31 cellular contexts compared by ENCODE assay signal in the genomic region with DNA sequence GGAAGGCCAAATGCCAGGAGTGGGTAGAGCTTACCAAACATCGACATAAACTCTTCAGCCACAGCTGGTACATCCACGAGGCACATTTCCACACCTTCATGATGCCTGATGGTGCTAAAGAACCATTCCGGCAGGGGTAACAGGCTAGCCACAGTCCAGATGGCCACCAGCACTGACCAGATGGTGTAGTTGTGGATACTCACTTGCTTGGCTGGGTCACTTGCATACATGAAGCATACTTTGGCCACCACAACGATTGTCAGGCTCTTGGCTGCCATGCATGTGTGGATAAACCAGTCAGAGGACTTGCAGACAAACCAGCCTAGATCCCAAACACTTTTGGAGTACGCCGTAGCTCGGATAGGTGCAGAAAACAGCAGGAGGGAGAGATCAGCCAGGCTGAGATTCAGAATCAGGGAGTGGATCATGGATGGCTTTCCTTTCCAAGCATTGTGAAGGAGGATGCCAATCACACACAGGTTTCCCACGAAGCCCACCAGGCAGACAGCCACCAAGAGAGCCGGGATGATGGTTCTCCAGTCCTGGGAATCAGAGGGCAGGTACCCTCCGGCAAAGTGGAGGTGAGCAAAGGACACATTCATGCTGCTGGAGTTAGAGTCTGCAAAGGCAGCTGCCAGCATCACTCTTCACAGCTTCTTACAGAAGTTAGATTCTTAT. TPM values are rescaled to one million over a fixed set of nuclear protein-coding genes. Genes with fewer than 3 reads are reported as not detected.
DNase-seq lines count a peak whose midpoint lies in the region; ATAC-seq, FAIRE-seq and TF ChIP-seq lines count a peak whose summit lies in the region.
"Had no signal": no experiment of that assay in that cellular context is flagged by ENCODE, and none has a peak within 500 bp of the region (broad histone marks: within the 10 kb centered on the region; RNA-seq: fewer than 3 reads in every experiment).

No MANE protein-coding gene starts in this region.

- no peaks in the 10 kb centered on the region for H3K27me3 Mint-ChIP-seq in GM23338 (ENCODE audit: insufficient read depth, low read depth, poor library complexity)
- H3K27me3 Mint-ChIP-seq: activated CD8-positive, alpha-beta T cell treated with anti-CD3 and anti-CD28 coated beads for 36 hours had no signal

- H3K36me3 Mint-ChIP-seq in GM23338 (ENCODE audit: low read depth): peaks cover 10% of the 10 kb centered on the region

- WGBS in K562 (ENCODE audit: insufficient coverage, low coverage, missing lambda C conversion rate): 38% methylated on average over 10 of the region's 10 CpGs
- 75% methylated on average over 10 of the region's 10 CpGs for WGBS in esophagus muscularis mucosa

- 0 out of 2 replicates have a peak overlapping the region, but pooled peaks have one; percentile 74 for H3K27ac Mint-ChIP-seq in GM23338
- H3K27ac Mint-ChIP-seq: activated CD8-positive, alpha-beta T cell treated with anti-CD3 and anti-CD28 coated beads for 36 hours; activated naive CD4-positive, alpha-beta T cell treated with anti-CD3 and anti-CD28 coated beads, Interleukin-2, amount 50 U/mL, for 72 hours; CD4-positive, CD25-positive, alpha-beta regulatory T cell; H9; T-cell had no signal

- TF ChIP-seq CTCF in AG10803 (conservative IDR thresholded peaks at IDR 0.05; ENCODE audit: low read length) (no peak), GM23338 (conservative IDR thresholded peaks at IDR 0.05; ENCODE audit: low read depth in 2 of 2) (no peak), K562 (IDR thresholded peaks at IDR 0.05 in 2 of 3, conservative IDR thresholded peaks at IDR 0.05 in 1 of 3; ENCODE audit: insufficient read depth in 2 of 3, low read depth in 1 of 3, low read length in 3 of 3) (no peak), mucosa of descending colon (IDR thresholded peaks at IDR 0.05) (no peak), esophagus muscularis mucosa (IDR thresholded peaks at IDR 0.05) (no peak)

- H3K4me2 ChIP-seq in GM23338 (peak overlapping the region; percentile 31), K562 (ENCODE audit: insufficient read depth, low read length) (no peak overlapping the region)
- H3K4me2 ChIP-seq: hepatocyte had no signal

- FAIRE-seq in K562 (lab: Jason Lieb, UNC): no peak
- FAIRE-seq: frontal cortex, G401.6, GM19239, TTC549 had no signal

- H3K9me3 Mint-ChIP-seq in GM23338: no peaks in the 10 kb centered on the region
- H3K9me3 Mint-ChIP-seq: activated CD8-positive, alpha-beta T cell treated with anti-CD3 and anti-CD28 coated beads for 36 hours; activated naive CD4-positive, alpha-beta T cell treated with anti-CD3 and anti-CD28 coated beads, Interleukin-2, amount 50 U/mL, for 72 hours; CD4-positive, CD25-positive, alpha-beta regulatory T cell; H9; T-cell had no signal

- TF ChIP-seq RAD21 in K562 (CRISPR knock-in tag; conservative IDR thresholded peaks at IDR 0.05 in 1 of 2, IDR thresholded peaks at IDR 0.05 in 1 of 2): no peak

- no peaks in the 10 kb centered on the region for H3K9me2 ChIP-seq in GM23338 (ENCODE audit: insufficient read depth)

- no TSS peak for BruUV-seq in K562 (replicated peaks; lab: Mats Ljungman, UMichigan)

- H2AFZ ChIP-seq in GM23338 (no peak overlapping the region), K562 (ENCODE audit: low read depth, low read length) (no peak overlapping the region)
- H2AFZ ChIP-seq: hepatocyte had no signal

- H3K4me3 ChIP-seq in AG10803 (ENCODE audit: low read length) (no peak overlapping the region), GM23338 (no peak overlapping the region), K562 (no peak overlapping the region), mucosa of descending colon (no peak overlapping the region), esophagus muscularis mucosa (no peak overlapping the region)
- H3K4me3 ChIP-seq: breast epithelium, coronary artery, hepatocyte, Peyer's patch, right lobe of liver had no signal

- ATAC-seq in GM23338 (peak; percentile 52), K562 (peak; percentile 43), mucosa of descending colon (peak; percentile 29)
- ATAC-seq: activated CD8-positive, alpha-beta T cell treated with anti-CD3 and anti-CD28 coated beads for 36 hours; esophagus mucosa; left cardiac atrium; T-cell had no signal

- POLR2A ChIA-PET in K562 (lab: Yijun Ruan, JAX): interaction anchor here (0.6 to 1.2 kb wide), 3 partner anchors 24 to 454 kb away, joined by 3 to 6 read pairs (median 4); no protein-coding TSS in a partner anchor

- no peaks in the 10 kb centered on the region for H3K9me3 ChIP-seq in K562 (replicated peaks; ENCODE audit: control insufficient read depth, insufficient read depth, low read depth, low read length)
- no peaks in the 10 kb centered on the region for H3K9me3 ChIP-seq in mucosa of descending colon
- no peaks in the 10 kb centered on the region for H3K9me3 ChIP-seq in esophagus muscularis mucosa
- H3K9me3 ChIP-seq: breast epithelium, Peyer's patch, right lobe of liver had no signal

- TF ChIP-seq EP300 in K562 (IDR thresholded peaks at IDR 0.05; ENCODE audit: low read length): no peak
- TF ChIP-seq EP300 in esophagus muscularis mucosa (IDR thresholded peaks at IDR 0.05): no peak

- H3K27me3 ChIP-seq in GM23338 (ENCODE audit: insufficient read depth) (no peaks in the 10 kb centered on the region), K562 (ENCODE audit: control insufficient read depth in 2 of 2, insufficient read depth in 2 of 2, low read length in 2 of 2) (no peaks in the 10 kb centered on the region; a peak in 1 of 5 replicates), esophagus muscularis mucosa (no peaks in the 10 kb centered on the region)
- H3K27me3 ChIP-seq: breast epithelium, hepatocyte, Peyer's patch, right lobe of liver had no signal

- H3K79me2 ChIP-seq in GM23338 (replicated peaks; ENCODE audit: insufficient read depth) (no peaks in the 10 kb centered on the region), K562 (ENCODE audit: control insufficient read depth, insufficient read depth, low read length) (no peaks in the 10 kb centered on the region)
- H3K79me2 ChIP-seq: hepatocyte had no signal

- no peaks in the 10 kb centered on the region for H3K9me1 ChIP-seq in K562 (ENCODE audit: control insufficient read depth, insufficient read depth, low read length)

- no peaks in the 10 kb centered on the region for H3F3A ChIP-seq in GM23338 (replicated peaks; ENCODE audit: low read depth)

- in situ Hi-C loops in K562 (cut with MboI): no loop called here

- H3K4me3 Mint-ChIP-seq in GM23338: no peak overlapping the region
- H3K4me3 Mint-ChIP-seq: activated CD8-positive, alpha-beta T cell treated with anti-CD3 and anti-CD28 coated beads for 36 hours; CD4-positive, CD25-positive, alpha-beta regulatory T cell; T-cell had no signal

- H3K4me1 Mint-ChIP-seq in GM23338: peaks cover 12% of the 10 kb centered on the region
- H3K4me1 Mint-ChIP-seq: T-cell had no signal

- H3K36me3 ChIP-seq in GM23338 (ENCODE audit: insufficient read depth): peaks cover 9% of the 10 kb centered on the region
- peaks cover 19% of the 10 kb centered on the region; the same call in 2 of the 3 replicates for H3K36me3 ChIP-seq in K562 (ENCODE audit: control insufficient read depth, insufficient read depth, low read length)
- peaks cover 4% of the 10 kb centered on the region for H3K36me3 ChIP-seq in mucosa of descending colon (ENCODE audit: low read depth)
- peaks cover 5 to 18% (median 15%) of the 10 kb centered on the region in 4 donors for H3K36me3 ChIP-seq in esophagus muscularis mucosa

- peaks cover 16% of the 10 kb centered on the region for H3K4me1 ChIP-seq in GM23338 (ENCODE audit: insufficient read depth)
- H3K4me1 ChIP-seq in K562 (replicated peaks in 1 of 2; ENCODE audit: control insufficient read depth in 2 of 2, insufficient read depth in 2 of 2, low read length in 2 of 2): no peaks in the 10 kb centered on the region
- H3K4me1 ChIP-seq in mucosa of descending colon (ENCODE audit: low read depth): peaks cover 15% of the 10 kb centered on the region
- no peaks in the 10 kb centered on the region for H3K4me1 ChIP-seq in esophagus muscularis mucosa
- H3K4me1 ChIP-seq: breast epithelium, Peyer's patch, right lobe of liver had no signal

- CTCF ChIA-PET in K562 (lab: Yijun Ruan, JAX; ENCODE audit: low intra/inter-chr PET ratio): no interaction called here

- intact Hi-C loops in K562 (cut with micrococcal nuclease) (no loop called here), mucosa of descending colon (cut with DNase I, micrococcal nuclease) (no loop called here), esophagus muscularis mucosa (cut with DNase I) (no loop called here)

- H4K20me1 ChIP-seq in GM23338 (replicated peaks; ENCODE audit: insufficient read depth): no peaks in the 10 kb centered on the region
- no peaks in the 10 kb centered on the region for H4K20me1 ChIP-seq in K562 (replicated peaks; ENCODE audit: control insufficient read depth, insufficient read depth, low read length)

- H3K9ac ChIP-seq in K562 (ENCODE audit: insufficient read depth in 1 of 2, low read depth in 2 of 2, low read length in 2 of 2): no peak overlapping the region

- H3K27ac ChIP-seq in GM23338 (ENCODE audit: low read depth) (0 out of 2 replicates have a peak overlapping the region, but pooled peaks have one; percentile 3), K562 (ENCODE audit: extremely low read depth, low read depth, low read length) (no peak overlapping the region), esophagus muscularis mucosa (replicated peaks in 1 of 4) (no peak overlapping the region)
- H3K27ac ChIP-seq: breast epithelium, coronary artery, hepatocyte, Peyer's patch, right lobe of liver had no signal

- TF ChIP-seq POLR2A in K562 (conservative IDR thresholded peaks at IDR 0.05): no peak
- no peak for TF ChIP-seq POLR2A in esophagus muscularis mucosa (IDR thresholded peaks at IDR 0.05; ENCODE audit: low read depth)

- DNase-seq in AG10803 (ENCODE audit: low read depth) (peak; percentile 4), GM23338 (ENCODE audit: low spot score) (no peak), K562 (ENCODE audit: extremely low read depth in 1 of 4, low spot score in 3 of 4) (no peak), mucosa of descending colon (no peak), DMS53 treated with DMSO at 0.1 percent for 48 hours (lab: John Stamatoyannopoulos, UW; ENCODE audit: unreplicated experiment) (no peak), esophagus muscularis mucosa (ENCODE audit: extremely low spot score) (no peak), NCI-H510A treated with DMSO at 0.1 percent for 48 hours (lab: John Stamatoyannopoulos, UW) (no peak)
- DNase-seq: activated CD4-positive, CD25-positive, alpha-beta regulatory T cell treated with anti-CD3 and anti-CD28 coated beads, Interleukin-2, amount 50 U/mL, for 72 hours; activated CD8-positive, alpha-beta T cell treated with anti-CD3 and anti-CD28 coated beads for 36 hours; H9; left cardiac atrium; mammary epithelial cell; NK-92 treated with Interleukin-12 subunit alpha and Interleukin-12 subunit beta, amount 100 ng/mL, for 24 hours; Peyer's patch; right lobe of liver; SIG-M5; stimulated activated CD4-positive, alpha-beta T cell treated with anti-CD3 and anti-CD28 coated beads, Interleukin-2, amount 100 ng/mL, for 48 hours; T-cell had no signal

RNA-seq across cellular contexts. Expression of a gene that starts 0.4 kb away (rescaled TPM):
- total RNA-seq in GM23338 (2014; rRNA removed; shearing (Covaris generic)): not detected in 2 replicates
- polyA plus RNA-seq in GM23338 (2016; fragmentation: Nextera tagmentation; extraction: Ambion mirVana) (not detected in 2 replicates), K562 (2011; rRNA removed) (not detected in 2 replicates), K562 (2014; fragmentation: Illumina TruSeq; extraction: Trizol) (not detected in 2 replicates), K562 (2014; fragmentation: Nextera tagmentation; extraction: Ambion mirVana) (under 1 TPM in 1 of 2 experiments, not detected in 1; 0.06 TPM), K562 (2014; rRNA removed) (not detected in 2 replicates)
- total RNA-seq in K562 (2011; cell fraction: chromatin; rRNA removed; ENCODE audit: low replicate concordance): not detected in 2 replicates
- not detected in 2 replicates for total RNA-seq in K562 (2011; cell fraction: nucleolus; rRNA removed)
- total RNA-seq in K562 (2011; cell fraction: nucleoplasm; rRNA removed): not detected in 2 replicates
- total RNA-seq in K562 (2014; rRNA removed) (not detected in 2 replicates), K562 (2014; rRNA removed; fragmentation: Illumina TruSeq; extraction: Trizol) (not detected in 2 replicates), K562 (2015; rRNA removed; fragmentation: Illumina TruSeq; extraction: Trizol) (not detected in 2 replicates), K562 (2021) (not detected in 2 replicates), mucosa of descending colon (not detected), esophagus muscularis mucosa (not detected)
- not detected in 2 replicates for polyA plus RNA-seq in K562 (2011; cell fraction: cytosol; rRNA removed)
- polyA plus RNA-seq in K562 (2011; cell fraction: nucleus; rRNA removed): not detected in 2 replicates
- polyA plus RNA-seq in K562 (2012): not detected in 2 replicates
- polyA minus RNA-seq in K562 (2011; rRNA and poly(A)+ RNA removed): not detected in 2 replicates
- polyA minus RNA-seq in K562 (2011; cell fraction: cytosol; rRNA and poly(A)+ RNA removed): not detected in 2 replicates
- not detected in 2 replicates for polyA minus RNA-seq in K562 (2011; cell fraction: nucleus; rRNA and poly(A)+ RNA removed)
- total RNA-seq: activated CD8-positive, alpha-beta T cell treated with anti-CD3 and anti-CD28 coated beads for 36 hours; activated naive CD4-positive, alpha-beta T cell treated with anti-CD3 and anti-CD28 coated beads, Interleukin-2, amount 50 U/mL, for 72 hours; breast epithelium; CD4-positive, CD25-positive, alpha-beta regulatory T cell; esophagus mucosa; H9; HT-29; left cardiac atrium; mammary epithelial cell; Peyer's patch; posterior vena cava; right lobe of liver; T-cell; ureter had no signal
- polyA plus RNA-seq: hepatocyte, mammary epithelial cell had no signal
